16 cellular contexts compared by ENCODE assay signal in the genomic region with DNA sequence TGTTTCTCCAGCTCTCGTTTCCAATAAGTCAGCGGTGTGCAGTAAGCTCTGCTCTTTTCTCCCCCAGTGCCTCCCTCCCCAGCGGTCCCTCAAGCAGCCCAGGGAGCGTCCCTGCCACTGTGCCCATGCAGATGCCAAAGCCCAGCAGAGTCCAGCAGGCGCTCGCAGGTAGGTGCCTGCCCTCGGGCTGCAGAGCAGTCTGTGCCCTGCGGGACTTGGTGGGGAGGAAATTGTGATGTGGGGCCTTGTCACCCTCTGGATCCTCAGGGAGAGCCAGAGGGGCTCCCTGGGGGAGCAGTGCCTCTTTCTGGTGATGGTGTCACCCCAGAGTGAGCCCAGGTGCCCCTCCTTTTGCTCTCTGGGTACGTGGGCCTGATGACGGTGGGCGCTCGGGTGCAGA. TPM values are rescaled to one million over a fixed set of nuclear protein-coding genes. Genes with fewer than 3 reads are reported as not detected.
DNase-seq lines count a peak whose midpoint lies in the region; ATAC-seq and TF ChIP-seq lines count a peak whose summit lies in the region.
"Not testable (repeated sequence)": the region's sequence is repeated elsewhere in the genome, so short reads cannot be mapped to it uniquely, and the experiment has no call there.
"Had no signal": no experiment of that assay in that cellular context is flagged by ENCODE, and none has a peak within 500 bp of the region (broad histone marks: within the 10 kb centered on the region; RNA-seq: fewer than 3 reads in every experiment).

No MANE protein-coding gene starts in this region.

- H4K20me1 ChIP-seq in BLaER1; DOHH2 (ENCODE audit: control insufficient read depth, insufficient read depth, low read depth, low read length): not testable (repeated sequence)

- not testable (repeated sequence) for H3K27ac ChIP-seq in BLaER1; DOHH2 (ENCODE audit: low read depth, low read length)

- not testable (repeated sequence) for DNase-seq in activated B cell treated with CpG ODN at 0.5 μM for 24 hours
- peak; percentile 5 for DNase-seq in activated naive CD4-positive, alpha-beta T cell treated with anti-CD3 and anti-CD28 coated beads, Interleukin-2, amount 10 ng/mL, durations not matched to agents 7 days and 5 days
- DNase-seq in germinal center (ENCODE audit: low spot score): peak; percentile 2
- DNase-seq in mesenteric fat pad (ENCODE audit: low spot score): peak; percentile 84
- DNase-seq in ureter (ENCODE audit: low spot score): peak; percentile 41

- not testable (repeated sequence) for TF ChIP-seq CTCF in DOHH2 (IDR thresholded peaks at IDR 0.05; ENCODE audit: low read depth, low read length, poor library complexity, severe bottlenecking); activated B cell treated with CpG ODN at 0.5 μM for 24 hours (IDR thresholded peaks at IDR 0.05)

- not testable (repeated sequence) for H3K4me1 Mint-ChIP-seq in activated B cell treated with CpG ODN at 0.5 μM for 24 hours; activated naive CD4-positive, alpha-beta T cell treated with anti-CD3 and anti-CD28 coated beads, Interleukin-2, amount 10 ng/mL, durations not matched to agents 7 days and 5 days

- not testable (repeated sequence) for H3K79me2 ChIP-seq in DOHH2 (ENCODE audit: control insufficient read depth, low read length)

- not testable (repeated sequence) for H3K4me3 Mint-ChIP-seq in activated B cell treated with CpG ODN at 0.5 μM for 24 hours; activated naive CD4-positive, alpha-beta T cell treated with anti-CD3 and anti-CD28 coated beads, Interleukin-2, amount 10 ng/mL, durations not matched to agents 7 days and 5 days

- H3K27ac Mint-ChIP-seq in activated B cell treated with CpG ODN at 0.5 μM for 24 hours; activated naive CD4-positive, alpha-beta T cell treated with anti-CD3 and anti-CD28 coated beads, Interleukin-2, amount 10 ng/mL, durations not matched to agents 7 days and 5 days: not testable (repeated sequence)

- not testable (repeated sequence) for H3K9me2 ChIP-seq in DOHH2 (replicated peaks; ENCODE audit: control insufficient read depth, low read length)

- not testable (repeated sequence) for H3K27me3 Mint-ChIP-seq in activated B cell treated with CpG ODN at 0.5 μM for 24 hours; activated naive CD4-positive, alpha-beta T cell treated with anti-CD3 and anti-CD28 coated beads, Interleukin-2, amount 10 ng/mL, durations not matched to agents 7 days and 5 days

- CTCF ChIA-PET in activated B cell treated with CpG ODN at 0.5 μM for 24 hours (lab: Charles Lee); activated naive CD4-positive, alpha-beta T cell treated with anti-CD3 and anti-CD28 coated beads, Interleukin-2, amount 10 ng/mL, durations not matched to agents 7 days and 5 days (lab: Charles Lee): not testable (repeated sequence)

- H3K27me3 ChIP-seq in BLaER1; DOHH2 (ENCODE audit: control insufficient read depth, low read length): not testable (repeated sequence)

- ATAC-seq in activated B cell treated with CpG ODN at 0.5 μM for 24 hours (ENCODE audit: low read depth): peak; percentile 14

- H3K4me1 ChIP-seq in BLaER1; DOHH2 (ENCODE audit: control insufficient read depth, low read length): not testable (repeated sequence)

- not testable (repeated sequence) for H3K36me3 Mint-ChIP-seq in activated B cell treated with CpG ODN at 0.5 μM for 24 hours (ENCODE audit: low read depth); activated naive CD4-positive, alpha-beta T cell treated with anti-CD3 and anti-CD28 coated beads, Interleukin-2, amount 10 ng/mL, durations not matched to agents 7 days and 5 days

- H3K4me3 ChIP-seq in BLaER1: not testable (repeated sequence)
- peak overlapping the region; percentile 6; the same call in 1 of the 2 replicates for H3K4me3 ChIP-seq in DOHH2 (ENCODE audit: low read length)

- H3K9ac ChIP-seq in BLaER1: not testable (repeated sequence)

- not testable (repeated sequence) for H3K9me3 ChIP-seq in BLaER1; DOHH2 (ENCODE audit: control insufficient read depth, insufficient read depth, low read length)

- H3K4me2 ChIP-seq in BLaER1: peak overlapping the region; percentile 54
- peak overlapping the region; percentile 30; the same call in 1 of the 2 replicates for H3K4me2 ChIP-seq in DOHH2 (ENCODE audit: low read length)

- not testable (repeated sequence) for H3K9me3 Mint-ChIP-seq in activated B cell treated with CpG ODN at 0.5 μM for 24 hours; activated naive CD4-positive, alpha-beta T cell treated with anti-CD3 and anti-CD28 coated beads, Interleukin-2, amount 10 ng/mL, durations not matched to agents 7 days and 5 days

- H3F3A ChIP-seq in DOHH2 (ENCODE audit: control insufficient read depth, insufficient read depth): not testable (repeated sequence)

- not testable (repeated sequence) for H3K36me3 ChIP-seq in BLaER1; DOHH2 (ENCODE audit: control insufficient read depth, low read length)

- intact Hi-C loops in activated B cell treated with CpG ODN at 0.5 μM for 24 hours (cut with micrococcal nuclease): loop anchor here (10.0 kb wide), 1 partner anchor 485 kb away; no protein-coding TSS in a partner anchor

- POLR2A ChIA-PET in activated B cell treated with CpG ODN at 0.5 μM for 24 hours (lab: Charles Lee): not testable (repeated sequence)

RNA-seq across cellular contexts. Expression of a gene that starts 42.0 kb away (rescaled TPM):
- total RNA-seq in activated B cell treated with CpG ODN at 0.5 μM for 24 hours (not detected in 2 replicates), mesenteric fat pad (not detected), ureter (not detected)
- total RNA-seq: A172; B cell; Caco-2; Calu3; CD4-positive, alpha-beta T cell; CD8-positive, alpha-beta T cell; Daoy; G401; GM12878 had no signal
